Comparison of ENCODE assay signal across 16 cellular contexts in the genomic region with DNA sequence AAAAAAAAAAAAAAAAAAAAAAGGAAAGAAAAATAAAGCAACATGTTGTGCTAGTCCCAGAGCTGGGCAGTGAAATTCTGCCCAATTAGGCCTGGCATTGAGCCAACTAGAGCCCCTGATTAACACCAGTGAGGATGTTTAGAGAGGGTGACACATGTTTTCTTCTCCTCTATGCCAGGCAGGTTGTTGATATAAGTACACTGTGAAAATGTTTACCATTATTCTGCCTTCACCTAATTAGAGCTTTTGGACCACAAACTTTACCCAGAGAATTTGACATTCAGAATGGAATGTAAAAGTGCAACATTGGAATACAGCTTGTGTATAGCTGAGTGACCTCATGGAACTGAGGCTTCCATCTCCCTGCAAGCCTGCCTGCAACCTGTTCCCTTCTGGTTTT.
A peak's percentile ranks its signal among the peaks of the same experiment; 100 is the strongest.
DNase-seq lines count a peak whose midpoint lies in the region; ATAC-seq, FAIRE-seq and TF ChIP-seq lines count a peak whose summit lies in the region.
"Had no signal": no experiment of that assay in that cellular context is flagged by ENCODE, and none has a peak within 500 bp of the region (broad histone marks: within the 10 kb centered on the region; RNA-seq: fewer than 3 reads in every experiment).

No MANE protein-coding gene starts in this region.

- no peak overlapping the region for H3K4me3 Mint-ChIP-seq in activated naive CD8-positive, alpha-beta T cell treated with anti-CD3 and anti-CD28 coated beads, Interleukin-2, amount 50 U/mL, for 24 hours
- H3K4me3 Mint-ChIP-seq: activated naive CD8-positive, alpha-beta T cell treated with anti-CD3 and anti-CD28 coated beads, Interleukin-2, amount 10 ng/mL, durations not matched to agents 7 days and 5 days; naive B cell had no signal

- no peaks in the 10 kb centered on the region for H3K9me3 Mint-ChIP-seq in activated naive CD8-positive, alpha-beta T cell treated with anti-CD3 and anti-CD28 coated beads, Interleukin-2, amount 50 U/mL, for 24 hours
- H3K9me3 Mint-ChIP-seq: activated naive CD8-positive, alpha-beta T cell treated with anti-CD3 and anti-CD28 coated beads, Interleukin-2, amount 10 ng/mL, durations not matched to agents 7 days and 5 days; IgD-negative memory B cell; naive B cell had no signal

- no peak for FAIRE-seq in frontal cortex (lab: Jason Lieb, UNC)

- H3K27ac Mint-ChIP-seq in activated naive CD8-positive, alpha-beta T cell treated with anti-CD3 and anti-CD28 coated beads, Interleukin-2, amount 50 U/mL, for 24 hours, result no peak overlapping the region
- H3K27ac Mint-ChIP-seq: activated naive CD8-positive, alpha-beta T cell treated with anti-CD3 and anti-CD28 coated beads, Interleukin-2, amount 10 ng/mL, durations not matched to agents 7 days and 5 days; IgD-negative memory B cell had no signal

- H3K4me3 ChIP-seq in MG63 (no peak overlapping the region), colonic mucosa (no peak overlapping the region)

- no peak overlapping the region for H3K27ac ChIP-seq in colonic mucosa

- no peaks in the 10 kb centered on the region for H3K27me3 ChIP-seq in MG63
- H3K27me3 ChIP-seq in colonic mucosa, result no peaks in the 10 kb centered on the region

- H3K36me3 ChIP-seq in MG63 (no peaks in the 10 kb centered on the region), colonic mucosa (no peaks in the 10 kb centered on the region)

- H3K9me3 ChIP-seq in MG63 (no peaks in the 10 kb centered on the region), colonic mucosa (no peaks in the 10 kb centered on the region)

- no peak overlapping the region for H3K9ac ChIP-seq in colonic mucosa (ENCODE audit: low read depth in 2 of 2, low read length in 2 of 2)

- ATAC-seq in activated naive CD8-positive, alpha-beta T cell treated with anti-CD3 and anti-CD28 coated beads, Interleukin-2, amount 50 U/mL, for 24 hours, result no peak

- H3K4me1 Mint-ChIP-seq in activated naive CD8-positive, alpha-beta T cell treated with anti-CD3 and anti-CD28 coated beads, Interleukin-2, amount 50 U/mL, for 24 hours, result peaks cover 11% of the 10 kb centered on the region

- TF ChIP-seq CTCF in colonic mucosa (IDR thresholded peaks at IDR 0.05), result no peak

- peaks cover 8% of the 10 kb centered on the region for H3K27me3 Mint-ChIP-seq in activated naive CD8-positive, alpha-beta T cell treated with anti-CD3 and anti-CD28 coated beads, Interleukin-2, amount 50 U/mL, for 24 hours

- intact Hi-C loops in colonic mucosa (cut with DNase I), result no loop called here

- H3K36me3 Mint-ChIP-seq in activated naive CD8-positive, alpha-beta T cell treated with anti-CD3 and anti-CD28 coated beads, Interleukin-2, amount 50 U/mL, for 24 hours (ENCODE audit: low read depth), result no peaks in the 10 kb centered on the region
- H3K36me3 Mint-ChIP-seq: activated naive CD8-positive, alpha-beta T cell treated with anti-CD3 and anti-CD28 coated beads, Interleukin-2, amount 10 ng/mL, durations not matched to agents 7 days and 5 days had no signal

- DNase-seq in AG08395 (ENCODE audit: low spot score) (peak; percentile 31), MG63 (peak; percentile 27), NCI-H82 (lab: John Stamatoyannopoulos, UW) (peak; percentile 63), fibroblast of peridontal ligament (ENCODE audit: extremely low read depth) (peak; percentile 71), frontal cortex (ENCODE audit: low spot score in 2 of 2) (no peak), colonic mucosa (no peak), cortex of kidney (lab: John Stamatoyannopoulos, UW) (no peak)
- DNase-seq in activated naive CD8-positive, alpha-beta T cell treated with anti-CD3 and anti-CD28 coated beads, Interleukin-2, amount 50 U/mL, for 24 hours, result no peak
- DNase-seq: activated CD8-positive, alpha-beta memory T cell treated with anti-CD3 and anti-CD28 coated beads, Interleukin-2, amount 50 U/mL, for 4 hours; activated naive CD8-positive, alpha-beta T cell treated with anti-CD3 and anti-CD28 coated beads, Interleukin-2, amount 10 ng/mL, durations not matched to agents 7 days and 5 days; naive B cell; NCI-H226; Right ventricle myocardium superior; stimulated activated CD4-positive, alpha-beta T cell treated with anti-CD3 and anti-CD28 coated beads, Interleukin-12 subunit alpha, Interleukin-12 subunit beta, amount 100 ng/mL, for 4 hours; stimulated activated CD8-positive, alpha-beta memory T cell treated with anti-CD3 and anti-CD28 coated beads, Interleukin-4, amount 100 ng/mL, for 48 hours had no signal

- peaks cover 6% of the 10 kb centered on the region for H3K4me1 ChIP-seq in colonic mucosa

Comparison
In these comparisons a context has a peak if more than half of its experiments do, and no peak if none do; other contexts are left out.
1. DNase-seq: peak in AG08395 (single experiment), MG63 (single experiment), NCI-H82 (single experiment) and fibroblast of peridontal ligament (single experiment); none in frontal cortex (0 of 2), colonic mucosa (single experiment), activated naive CD8-positive, alpha-beta T cell treated with anti-CD3 and anti-CD28 coated beads, Interleukin-2, amount 50 U/mL, for 24 hours (single experiment) and cortex of kidney (single experiment).